Comparison of ENCODE assay signal across 1 cellular context in the genomic region with DNA sequence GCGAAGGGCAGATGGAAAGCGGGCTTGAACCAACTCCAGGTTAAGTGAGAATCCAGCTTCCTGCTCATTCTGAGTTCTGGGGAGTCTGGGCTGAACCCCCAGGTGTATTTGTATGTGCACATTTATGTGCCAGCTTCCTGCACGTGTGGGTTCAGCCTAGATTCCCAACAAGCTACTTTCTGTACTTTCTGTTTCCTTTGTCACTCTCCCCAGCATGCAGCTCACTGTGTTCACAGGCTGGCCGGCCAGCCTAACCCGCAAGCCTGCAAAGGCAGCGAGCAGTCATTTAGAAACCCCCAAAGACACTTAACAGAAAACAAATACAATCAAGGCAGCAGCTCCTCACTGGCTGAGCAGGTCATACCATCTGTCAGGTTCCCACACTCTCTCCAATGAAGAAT.
TF ChIP-seq lines count a peak whose summit lies in the region.

No MANE protein-coding gene starts in this region.

TF ChIP-seq in HepG2, 621 proteins besides CTCF, POLR2A, EP300 and RAD21 (continued from another document):
- no peak for TF ChIP-seq HDAC2 (CRISPR knock-in tag; IDR thresholded peaks at IDR 0.05)
- no peak for TF ChIP-seq HNRNPH1 (optimal IDR thresholded peaks at IDR 0.05; ENCODE audit: low read depth, low read length)
- no peak for TF ChIP-seq TBP (CRISPR knock-in tag; IDR thresholded peaks at IDR 0.05)
- no peak for TF ChIP-seq ZFP90 (CRISPR knock-in tag; IDR thresholded peaks at IDR 0.05; ENCODE audit: borderline replicate concordance)
- TF ChIP-seq, protein P1, sequence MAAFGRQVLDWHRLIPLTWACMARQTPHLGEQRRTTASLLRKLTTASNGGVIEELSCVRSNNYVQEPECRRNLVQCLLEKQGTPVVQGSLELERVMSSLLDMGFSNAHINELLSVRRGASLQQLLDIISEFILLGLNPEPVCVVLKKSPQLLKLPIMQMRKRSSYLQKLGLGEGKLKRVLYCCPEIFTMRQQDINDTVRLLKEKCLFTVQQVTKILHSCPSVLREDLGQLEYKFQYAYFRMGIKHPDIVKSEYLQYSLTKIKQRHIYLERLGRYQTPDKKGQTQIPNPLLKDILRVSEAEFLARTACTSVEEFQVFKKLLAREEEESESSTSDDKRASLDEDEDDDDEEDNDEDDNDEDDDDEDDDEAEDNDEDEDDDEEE (CRISPR knock-in tag; IDR thresholded peaks at IDR 0.05): no peak
- TF ChIP-seq XRCC5 (optimal IDR thresholded peaks at IDR 0.05; ENCODE audit: low read length): no peak
- TF ChIP-seq, protein P2, sequence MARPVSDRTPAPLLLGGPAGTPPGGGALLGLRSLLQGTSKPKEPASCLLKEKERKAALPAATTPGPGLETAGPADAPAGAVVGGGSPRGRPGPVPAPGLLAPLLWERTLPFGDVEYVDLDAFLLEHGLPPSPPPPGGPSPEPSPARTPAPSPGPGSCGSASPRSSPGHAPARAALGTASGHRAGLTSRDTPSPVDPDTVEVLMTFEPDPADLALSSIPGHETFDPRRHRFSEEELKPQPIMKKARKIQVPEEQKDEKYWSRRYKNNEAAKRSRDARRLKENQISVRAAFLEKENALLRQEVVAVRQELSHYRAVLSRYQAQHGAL (CRISPR knock-in tag; IDR thresholded peaks at IDR 0.05; ENCODE audit: not compliant biosample characterization): no peak
- no peak for TF ChIP-seq SMC3 (IDR thresholded peaks at IDR 0.05; ENCODE audit: low read length)
- TF ChIP-seq, protein P3, sequence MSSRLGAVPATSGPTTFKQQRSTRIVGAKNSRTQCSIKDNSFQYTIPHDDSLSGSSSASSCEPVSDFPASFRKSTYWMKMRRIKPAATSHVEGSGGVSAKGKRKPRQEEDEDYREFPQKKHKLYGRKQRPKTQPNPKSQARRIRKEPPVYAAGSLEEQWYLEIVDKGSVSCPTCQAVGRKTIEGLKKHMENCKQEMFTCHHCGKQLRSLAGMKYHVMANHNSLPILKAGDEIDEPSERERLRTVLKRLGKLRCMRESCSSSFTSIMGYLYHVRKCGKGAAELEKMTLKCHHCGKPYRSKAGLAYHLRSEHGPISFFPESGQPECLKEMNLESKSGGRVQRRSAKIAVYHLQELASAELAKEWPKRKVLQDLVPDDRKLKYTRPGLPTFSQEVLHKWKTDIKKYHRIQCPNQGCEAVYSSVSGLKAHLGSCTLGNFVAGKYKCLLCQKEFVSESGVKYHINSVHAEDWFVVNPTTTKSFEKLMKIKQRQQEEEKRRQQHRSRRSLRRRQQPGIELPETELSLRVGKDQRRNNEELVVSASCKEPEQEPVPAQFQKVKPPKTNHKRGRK (CRISPR knock-in tag; IDR thresholded peaks at IDR 0.05): no peak
- no peak for TF ChIP-seq SMAD9 (CRISPR knock-in tag; IDR thresholded peaks at IDR 0.05)
- no peak for TF ChIP-seq ZNF44 (CRISPR knock-in tag; IDR thresholded peaks at IDR 0.05)
- TF ChIP-seq POLR2AphosphoS2 (IDR thresholded peaks at IDR 0.05; ENCODE audit: low read depth, low read length): no peak
- TF ChIP-seq, protein P4, sequence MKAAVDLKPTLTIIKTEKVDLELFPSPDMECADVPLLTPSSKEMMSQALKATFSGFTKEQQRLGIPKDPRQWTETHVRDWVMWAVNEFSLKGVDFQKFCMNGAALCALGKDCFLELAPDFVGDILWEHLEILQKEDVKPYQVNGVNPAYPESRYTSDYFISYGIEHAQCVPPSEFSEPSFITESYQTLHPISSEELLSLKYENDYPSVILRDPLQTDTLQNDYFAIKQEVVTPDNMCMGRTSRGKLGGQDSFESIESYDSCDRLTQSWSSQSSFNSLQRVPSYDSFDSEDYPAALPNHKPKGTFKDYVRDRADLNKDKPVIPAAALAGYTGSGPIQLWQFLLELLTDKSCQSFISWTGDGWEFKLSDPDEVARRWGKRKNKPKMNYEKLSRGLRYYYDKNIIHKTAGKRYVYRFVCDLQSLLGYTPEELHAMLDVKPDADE (CRISPR knock-in tag; IDR thresholded peaks at IDR 0.05): no peak
- no peak for TF ChIP-seq IRX3 (CRISPR knock-in tag; IDR thresholded peaks at IDR 0.05; ENCODE audit: borderline replicate concordance, low read depth)
